ENCODE assay signal across 21 cellular contexts in the genomic region with DNA sequence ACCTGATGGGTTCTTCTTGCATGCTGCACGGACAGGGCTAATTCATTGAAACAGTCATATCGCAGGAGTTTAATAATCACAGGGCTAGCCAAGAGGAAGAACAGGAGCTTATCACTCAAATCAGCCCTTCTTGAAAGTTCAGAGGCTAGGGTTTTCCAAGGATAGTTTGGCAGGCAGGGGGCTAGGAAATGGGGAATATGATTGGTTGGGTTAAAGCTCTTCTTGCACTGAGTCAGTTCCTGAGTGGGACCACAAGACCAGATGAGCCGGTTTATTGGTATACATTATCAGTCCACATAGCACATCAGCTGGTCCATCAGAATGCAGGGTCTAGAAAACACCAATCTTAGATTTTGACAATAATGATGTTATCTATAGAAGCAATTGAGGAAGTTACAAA.
"Had no signal": no experiment of that assay in that cellular context is flagged by ENCODE, and none has a peak within 500 bp of the region (broad histone marks: within the 10 kb centered on the region; RNA-seq: fewer than 3 reads in every experiment).

No MANE protein-coding gene starts in this region.

- H3K4me3 ChIP-seq: K562, MG63, PC-9, Peyer's patch, SJSA1, SK-N-MC had no signal

- DNase-seq: Karpas-422, MG63, NCI-H1092 treated with DMSO at 0.1 percent for 48 hours, NCI-H1436, NCI-H1694, NCI-H187 treated with DMSO at 0.1 percent for 48 hours, NCI-H2029 treated with DMSO at 0.1 percent for 48 hours, NCI-H2171 treated with DMSO at 0.1 percent for 48 hours, NCI-H345, NCI-H446 treated with DMSO at 0.1 percent for 48 hours, NCI-H510A treated with DMSO at 0.1 percent for 48 hours, NCI-H526, Peyer's patch, Right ventricle myocardium superior, RPMI8226, SIG-M5 had no signal

- H3K27ac ChIP-seq: PC-9, Peyer's patch, SJSA1, SK-N-MC had no signal

- H3K4me3 Mint-ChIP-seq: IgD-negative memory B cell had no signal

- ATAC-seq: K562 had no signal

- H3K4me2 ChIP-seq: PC-9 had no signal

- H2AFZ ChIP-seq: PC-9 had no signal

- H3K4me1 Mint-ChIP-seq: IgD-negative memory B cell had no signal

- H3K27me3 ChIP-seq: MG63, Peyer's patch, SJSA1 had no signal

- H3K36me3 ChIP-seq: MG63, Peyer's patch, SJSA1 had no signal

- H3K9me3 ChIP-seq: MG63, Peyer's patch, SJSA1 had no signal

- H3K4me1 ChIP-seq: Peyer's patch, SJSA1 had no signal

- H3K36me3 Mint-ChIP-seq: IgD-negative memory B cell had no signal
